17 cellular contexts compared by ENCODE assay signal in genomic region chr14:92637228-92637627, GRCh38.
DNase-seq lines count a peak whose midpoint lies in the region; ATAC-seq lines count a peak whose summit lies in the region.
"Had no signal": no experiment of that assay in that cellular context is flagged by ENCODE, and none has a peak within 500 bp of the region (broad histone marks: within the 10 kb centered on the region; RNA-seq: fewer than 3 reads in every experiment).

No MANE protein-coding gene starts in this region.

- CTCF ChIA-PET in T-cell (lab: Charles Lee) = no interaction called here
- CTCF ChIA-PET in activated CD8-positive, alpha-beta T cell treated with anti-CD3 and anti-CD28 coated beads, Interleukin-2, amount 10 ng/mL, durations not matched to agents 7 days and 5 days (lab: Charles Lee) = interaction anchor here (1.0 kb wide), 1 partner anchor 13 kb away, joined by 3 read pairs; no protein-coding TSS in a partner anchor

- POLR2A ChIA-PET in T-cell (lab: Charles Lee) = no interaction called here
- POLR2A ChIA-PET in activated CD8-positive, alpha-beta T cell treated with anti-CD3 and anti-CD28 coated beads, Interleukin-2, amount 10 ng/mL, durations not matched to agents 7 days and 5 days (lab: Charles Lee) = no interaction called here

- no peaks in the 10 kb centered on the region for H3K27me3 Mint-ChIP-seq in T-cell
- no peaks in the 10 kb centered on the region for H3K27me3 Mint-ChIP-seq in activated CD8-positive, alpha-beta T cell treated with anti-CD3 and anti-CD28 coated beads, Interleukin-2, amount 10 ng/mL, durations not matched to agents 7 days and 5 days (ENCODE audit: low read depth)
- H3K27me3 Mint-ChIP-seq: activated CD4-positive, alpha-beta memory T cell treated with anti-CD3 and anti-CD28 coated beads for 36 hours; B cell had no signal

- peak overlapping the region; percentile 22 to 49 for H3K27ac Mint-ChIP-seq in T-cell
- no peak overlapping the region for H3K27ac Mint-ChIP-seq in activated CD8-positive, alpha-beta T cell treated with anti-CD3 and anti-CD28 coated beads, Interleukin-2, amount 10 ng/mL, durations not matched to agents 7 days and 5 days
- H3K27ac Mint-ChIP-seq: activated CD4-positive, alpha-beta memory T cell treated with anti-CD3 and anti-CD28 coated beads for 36 hours; nephron had no signal

- peaks cover 15 to 19% (median 19%) of the 10 kb centered on the region in 3 donors for H3K4me1 Mint-ChIP-seq in T-cell
- peaks cover 18% of the 10 kb centered on the region for H3K4me1 Mint-ChIP-seq in activated CD8-positive, alpha-beta T cell treated with anti-CD3 and anti-CD28 coated beads, Interleukin-2, amount 10 ng/mL, durations not matched to agents 7 days and 5 days (ENCODE audit: low read depth)

- DNase-seq in COR-L47 (lab: John Stamatoyannopoulos, UW) = peak; percentile 67
- DNase-seq in LHCN-M2 (ENCODE audit: low read depth) = peak; percentile 62
- DNase-seq in T-cell = peak in 1 of 34 experiments; percentile 16
- DNase-seq in left kidney (ENCODE audit: low read depth, low spot score) = peak; percentile 61
- DNase-seq in activated CD8-positive, alpha-beta T cell treated with anti-CD3 and anti-CD28 coated beads, Interleukin-2, amount 10 ng/mL, durations not matched to agents 7 days and 5 days = no peak
- no peak for DNase-seq in activated naive CD4-positive, alpha-beta T cell (lab: John Stamatoyannopoulos, UW)
- DNase-seq: activated CD4-positive, alpha-beta memory T cell treated with anti-CD3 and anti-CD28 coated beads for 36 hours; immature natural killer cell; Karpas-422; mammary epithelial cell; NCI-H187 treated with DMSO at 0.1 percent for 48 hours; right lobe of liver; stimulated activated CD4-positive, alpha-beta T cell treated with anti-CD3 and anti-CD28 coated beads, Interleukin-2, amount 100 ng/mL, for 24 hours had no signal

- no peak overlapping the region for H3K4me3 Mint-ChIP-seq in T-cell
- H3K4me3 Mint-ChIP-seq in activated CD8-positive, alpha-beta T cell treated with anti-CD3 and anti-CD28 coated beads, Interleukin-2, amount 10 ng/mL, durations not matched to agents 7 days and 5 days = no peak overlapping the region
- H3K4me3 Mint-ChIP-seq: activated CD4-positive, alpha-beta memory T cell treated with anti-CD3 and anti-CD28 coated beads for 36 hours; B cell; nephron had no signal

- no peaks in the 10 kb centered on the region for H3K9me3 Mint-ChIP-seq in T-cell
- H3K9me3 Mint-ChIP-seq in activated CD8-positive, alpha-beta T cell treated with anti-CD3 and anti-CD28 coated beads, Interleukin-2, amount 10 ng/mL, durations not matched to agents 7 days and 5 days (ENCODE audit: insufficient read depth) = no peaks in the 10 kb centered on the region
- H3K9me3 Mint-ChIP-seq: activated CD4-positive, alpha-beta memory T cell treated with anti-CD3 and anti-CD28 coated beads for 36 hours; immature natural killer cell; nephron had no signal

- H3K36me3 Mint-ChIP-seq in T-cell = no peaks in the 10 kb centered on the region
- peaks cover 21% of the 10 kb centered on the region for H3K36me3 Mint-ChIP-seq in activated CD8-positive, alpha-beta T cell treated with anti-CD3 and anti-CD28 coated beads, Interleukin-2, amount 10 ng/mL, durations not matched to agents 7 days and 5 days (ENCODE audit: low read depth)
- H3K36me3 Mint-ChIP-seq: activated CD4-positive, alpha-beta memory T cell treated with anti-CD3 and anti-CD28 coated beads for 36 hours had no signal

- ATAC-seq in T-cell (replicated peaks in 1 of 4) (no peak), HG02763 (IDR thresholded peaks at IDR 0.05; ENCODE audit: unreplicated experiment) (no peak), GM18498 (IDR thresholded peaks at IDR 0.05; ENCODE audit: unreplicated experiment) (no peak)
- ATAC-seq in activated CD8-positive, alpha-beta T cell treated with anti-CD3 and anti-CD28 coated beads, Interleukin-2, amount 10 ng/mL, durations not matched to agents 7 days and 5 days = no peak
- ATAC-seq: right lobe of liver had no signal

Comparison
In these comparisons a context has a peak if more than half of its experiments do, and no peak if none do; other contexts are left out.
1. DNase-seq: peak in COR-L47 (single experiment), LHCN-M2 (single experiment) and left kidney (single experiment); none in activated CD8-positive, alpha-beta T cell treated with anti-CD3 and anti-CD28 coated beads, Interleukin-2, amount 10 ng/mL, durations not matched to agents 7 days and 5 days (single experiment) and activated naive CD4-positive, alpha-beta T cell (0 of 4).